ENCODE assay signal across 8 cellular contexts in genomic region chr16:30997887-30998711, GRCh38. TPM values are rescaled to one million over a fixed set of nuclear protein-coding genes. Genes with fewer than 3 reads are reported as not detected.
DNase-seq lines count a peak whose midpoint lies in the region; ATAC-seq and TF ChIP-seq lines count a peak whose summit lies in the region.

No MANE protein-coding gene starts in this region.

- no peak for ATAC-seq in CD8-positive, alpha-beta T cell
- no peak for ATAC-seq in HG03378 (IDR thresholded peaks at IDR 0.05; ENCODE audit: unreplicated experiment)

- H3K36me3 ChIP-seq in CD8-positive, alpha-beta T cell (ENCODE audit: insufficient read depth, low read length), result no peaks in the 10 kb centered on the region
- H3K36me3 ChIP-seq in NT2/D1 (ENCODE audit: insufficient read depth, insufficient read length, low read length), result no peaks in the 10 kb centered on the region

- no peaks in the 10 kb centered on the region for H3K36me3 Mint-ChIP-seq in CD8-positive, alpha-beta T cell
- H3K36me3 Mint-ChIP-seq in neural crest cell (ENCODE audit: low read depth), result peaks cover 3% of the 10 kb centered on the region

- H3K4me1 Mint-ChIP-seq in CD8-positive, alpha-beta T cell (ENCODE audit: low read depth), result peaks cover 10% of the 10 kb centered on the region
- H3K4me1 Mint-ChIP-seq in neural crest cell, result peaks cover 5% of the 10 kb centered on the region

- no peak overlapping the region for H3K4me3 ChIP-seq in CD8-positive, alpha-beta T cell (ENCODE audit: low read depth, low read length)
- H3K4me3 ChIP-seq in NT2/D1 (ENCODE audit: insufficient read length, low read depth), result peak overlapping the region; percentile 24

- CTCF ChIA-PET in CD8-positive, alpha-beta T cell (lab: Charles Lee), result interaction anchor here (0.8 to 1.0 kb wide), 2 partner anchors 12 to 13 kb away, joined by 4 read pairs; partner anchors contain the start of gene HSD3B7

- no peaks in the 10 kb centered on the region for H3K27me3 ChIP-seq in CD8-positive, alpha-beta T cell (ENCODE audit: insufficient read depth, low read length)
- H3K27me3 ChIP-seq in NT2/D1 (ENCODE audit: insufficient read depth, insufficient read length), result no peaks in the 10 kb centered on the region

- H3K9me3 Mint-ChIP-seq in CD8-positive, alpha-beta T cell, result no peaks in the 10 kb centered on the region
- no peaks in the 10 kb centered on the region for H3K9me3 Mint-ChIP-seq in neural crest cell

- H3K27me3 Mint-ChIP-seq in CD8-positive, alpha-beta T cell (ENCODE audit: low read depth), result no peaks in the 10 kb centered on the region
- H3K27me3 Mint-ChIP-seq in neural crest cell (ENCODE audit: low read depth), result peaks cover 24% of the 10 kb centered on the region

- no peak for DNase-seq in CD8-positive, alpha-beta T cell
- DNase-seq in NT2/D1 (ENCODE audit: low read depth, low spot score) (no peak), epithelial cell of prostate (ENCODE audit: low read depth, low spot score) (no peak), neural crest cell (ENCODE audit: low read depth, low spot score) (no peak), activated gamma-delta T cell treated with Interleukin-2 at 50 U/mL for 16 hours (no peak), NCI-H82 (lab: John Stamatoyannopoulos, UW) (no peak), DMS79 (lab: John Stamatoyannopoulos, UW) (no peak)

- peaks cover 11% of the 10 kb centered on the region for H3K4me1 ChIP-seq in CD8-positive, alpha-beta T cell (ENCODE audit: insufficient read depth, low read length)
- peaks cover 13% of the 10 kb centered on the region for H3K4me1 ChIP-seq in NT2/D1 (ENCODE audit: insufficient read depth, insufficient read length)

- POLR2A ChIA-PET in CD8-positive, alpha-beta T cell (lab: Charles Lee), result no interaction called here

- H3K27ac Mint-ChIP-seq in CD8-positive, alpha-beta T cell, result no peak overlapping the region
- no peak overlapping the region for H3K27ac Mint-ChIP-seq in neural crest cell (ENCODE audit: unreplicated experiment)

- H3K9me3 ChIP-seq in CD8-positive, alpha-beta T cell (ENCODE audit: low read length), result no peaks in the 10 kb centered on the region
- no peaks in the 10 kb centered on the region for H3K9me3 ChIP-seq in NT2/D1 (ENCODE audit: insufficient read depth, low read length)

- peak overlapping the region; percentile 85 for H3K4me3 Mint-ChIP-seq in CD8-positive, alpha-beta T cell
- H3K4me3 Mint-ChIP-seq in neural crest cell, result peak overlapping the region; percentile 73

- intact Hi-C loops in CD8-positive, alpha-beta T cell (cut with DNase I, micrococcal nuclease), result loop anchor here (1.0 to 2.0 kb wide), 9 partner anchors 35 to 144 kb away; partner anchors contain the start of genes STX4 (in 2 of the 2) and KAT8 (in 1 of the 2)

- H3K27ac ChIP-seq in CD8-positive, alpha-beta T cell (ENCODE audit: low read depth, low read length), result no peak overlapping the region
- H3K27ac ChIP-seq in epithelial cell of prostate, result peak overlapping the region; percentile 82

- TF ChIP-seq CTCF in CD8-positive, alpha-beta T cell (IDR thresholded peaks at IDR 0.05), result no peak
- TF ChIP-seq CTCF in neural crest cell (conservative IDR thresholded peaks at IDR 0.05), result no peak

- peak overlapping the region; percentile 75 for H3K9ac ChIP-seq in NT2/D1 (ENCODE audit: insufficient read length, low read depth)

RNA-seq across cellular contexts. Expression of gene STX1B, which starts 12.3 kb away (rescaled TPM):
- 1 to 10 TPM; 2.3 to 2.7 TPM for total RNA-seq in CD8-positive, alpha-beta T cell
- total RNA-seq in neural crest cell, result 12.1 and 14.1 TPM in 2 replicates

RNA-seq across cellular contexts. Expression of gene HSD3B7, which starts 13.1 kb away (rescaled TPM):
- total RNA-seq in CD8-positive, alpha-beta T cell, result under 1 TPM; 0.19 to 0.25 TPM
- total RNA-seq in neural crest cell, result 1.9 and 2.3 TPM in 2 replicates

RNA-seq across cellular contexts. Expression of gene STX4, which starts 35.3 kb away (rescaled TPM):
- total RNA-seq in CD8-positive, alpha-beta T cell, result 10 to 100 TPM; 63.8 to 69.9 TPM
- 21.9 and 26.0 TPM in 2 replicates for total RNA-seq in neural crest cell

RNA-seq across cellular contexts. Expression of gene SETD1A, which starts 40.5 kb away (rescaled TPM):
- total RNA-seq in CD8-positive, alpha-beta T cell, result 10 to 100 TPM; 43.6 to 48.3 TPM
- 33.4 and 35.2 TPM in 2 replicates for total RNA-seq in neural crest cell

RNA-seq across cellular contexts. Expression of gene ORAI3, which starts 49.2 kb away (rescaled TPM):
- 1 to 10 TPM; 2.0 to 2.8 TPM for total RNA-seq in CD8-positive, alpha-beta T cell
- 7.7 and 8.0 TPM in 2 replicates for total RNA-seq in neural crest cell
